In genomic region chr15:50024183-50024795, GRCh38 we compare ENCODE assay signal across 24 cellular contexts.
DNase-seq lines count a peak whose midpoint lies in the region; ATAC-seq and TF ChIP-seq lines count a peak whose summit lies in the region.
"Had no signal": no experiment of that assay in that cellular context is flagged by ENCODE, and none has a peak within 500 bp of the region (broad histone marks: within the 10 kb centered on the region; RNA-seq: fewer than 3 reads in every experiment).

No MANE protein-coding gene starts in this region.

- H3K79me2 ChIP-seq in GM23248 (ENCODE audit: insufficient read depth): no peaks in the 10 kb centered on the region

- H3K4me3 ChIP-seq in GM23248: no peak overlapping the region
- H3K4me3 ChIP-seq: colonic mucosa, HAP-1, K562, left ventricle myocardium inferior, mucosa of descending colon had no signal

- no peaks in the 10 kb centered on the region for H3F3A ChIP-seq in GM23248 (ENCODE audit: insufficient read depth)

- no peak for ATAC-seq in HG03354 (IDR thresholded peaks at IDR 0.05; ENCODE audit: poor library complexity, severe bottlenecking, unreplicated experiment)
- ATAC-seq: activated naive CD8-positive, alpha-beta T cell treated with anti-CD3 and anti-CD28 coated beads, Interleukin-2, amount 50 U/mL, for 24 hours; effector memory CD8-positive, alpha-beta T cell; heart right ventricle; K562; mucosa of descending colon had no signal

- no peaks in the 10 kb centered on the region for H3K4me1 ChIP-seq in GM23248 (ENCODE audit: insufficient read depth)
- H3K4me1 ChIP-seq: colonic mucosa, HAP-1 had no signal

- DNase-seq in AG09319 (ENCODE audit: extremely low read depth, low read depth): peak; percentile 22
- no peak for DNase-seq in GM23248
- peak; percentile 45 for DNase-seq in fibroblast of gingiva (ENCODE audit: low read depth)
- no peak for DNase-seq in mucosa of gallbladder (ENCODE audit: low spot score)
- no peak for DNase-seq in NCI-H1417 (lab: John Stamatoyannopoulos, UW)
- no peak for DNase-seq in SW 1271 (lab: John Stamatoyannopoulos, UW)
- DNase-seq: activated CD4-positive, alpha-beta memory T cell treated with anti-CD3 and anti-CD28 coated beads, Interleukin-2, amount 10 ng/mL, durations not matched to agents 7 days and 5 days; activated effector memory CD4-positive, alpha-beta T cell treated with anti-CD3 and anti-CD28 coated beads, Interleukin-2, amount 50 U/mL, for 16 hours; activated naive CD8-positive, alpha-beta T cell treated with anti-CD3 and anti-CD28 coated beads, Interleukin-2, amount 50 U/mL, for 24 hours; activated T-cell treated with anti-CD3 and anti-CD28 coated beads for 4 hours; CD4-positive, CD25-positive, alpha-beta regulatory T cell; colonic mucosa; effector memory CD8-positive, alpha-beta T cell; heart right ventricle; left ventricle myocardium inferior; mucosa of descending colon; NCI-H1694 treated with DMSO at 0.1 percent for 48 hours; NCI-H2171 treated with DMSO at 0.1 percent for 48 hours; NCI-H526 had no signal

- WGBS in GM23248 (ENCODE audit: low coverage in 1 of 2, low lambda C conversion rate in 2 of 2, missing lambda C conversion rate in 2 of 2), 2 experiments: 29 to 34% methylated on average over 6 of the region's 6 CpGs

- no peaks in the 10 kb centered on the region for H3K9me3 Mint-ChIP-seq in nephron
- H3K9me3 Mint-ChIP-seq: activated CD4-positive, alpha-beta memory T cell treated with anti-CD3 and anti-CD28 coated beads, Interleukin-2, amount 10 ng/mL, durations not matched to agents 7 days and 5 days; activated naive CD8-positive, alpha-beta T cell treated with anti-CD3 and anti-CD28 coated beads, Interleukin-2, amount 50 U/mL, for 24 hours; brain; effector memory CD8-positive, alpha-beta T cell had no signal

- no peaks in the 10 kb centered on the region for H4K20me1 ChIP-seq in GM23248 (ENCODE audit: insufficient read depth)

- H2AFZ ChIP-seq in GM23248: 0 out of 2 replicates have a peak overlapping the region, but pooled peaks have one; percentile 36

- peak overlapping the region; percentile 80 to 91 (median 91) for H3K27ac Mint-ChIP-seq in nephron
- H3K27ac Mint-ChIP-seq: activated CD4-positive, alpha-beta memory T cell treated with anti-CD3 and anti-CD28 coated beads, Interleukin-2, amount 10 ng/mL, durations not matched to agents 7 days and 5 days; activated naive CD8-positive, alpha-beta T cell treated with anti-CD3 and anti-CD28 coated beads, Interleukin-2, amount 50 U/mL, for 24 hours; CD4-positive, CD25-positive, alpha-beta regulatory T cell had no signal

- no peaks in the 10 kb centered on the region for H3K27me3 ChIP-seq in GM23248 (replicated peaks; ENCODE audit: insufficient read depth)
- H3K27me3 ChIP-seq: colonic mucosa, heart right ventricle had no signal

- no peak overlapping the region for H3K4me2 ChIP-seq in GM23248 (ENCODE audit: unreplicated experiment)

- TF ChIP-seq CTCF in AG09319 (IDR thresholded peaks at IDR 0.05; ENCODE audit: low read depth, low read length) (no peak), nephron (IDR thresholded peaks at IDR 0.05; ENCODE audit: unreplicated experiment in 3 of 3) (no peak)

- H3K36me3 ChIP-seq in GM23248 (ENCODE audit: low read depth): no peaks in the 10 kb centered on the region
- H3K36me3 ChIP-seq: colonic mucosa, HAP-1, left ventricle myocardium inferior had no signal

- peaks cover 31% of the 10 kb centered on the region for H3K4me1 Mint-ChIP-seq in nephron
- H3K4me1 Mint-ChIP-seq: activated naive CD8-positive, alpha-beta T cell treated with anti-CD3 and anti-CD28 coated beads, Interleukin-2, amount 50 U/mL, for 24 hours; CD4-positive, CD25-positive, alpha-beta regulatory T cell had no signal

- H3K9me3 ChIP-seq in GM23248 (ENCODE audit: low read depth): no peaks in the 10 kb centered on the region
- H3K9me3 ChIP-seq: colonic mucosa, HAP-1, heart right ventricle, left ventricle myocardium inferior, mucosa of descending colon had no signal

- no peak overlapping the region for H3K27ac ChIP-seq in GM23248
- H3K27ac ChIP-seq: colonic mucosa, heart right ventricle, left ventricle myocardium inferior had no signal

- H3K36me3 Mint-ChIP-seq in nephron (ENCODE audit: low read depth): no peaks in the 10 kb centered on the region
- H3K36me3 Mint-ChIP-seq: brain; CD4-positive, CD25-positive, alpha-beta regulatory T cell had no signal

- H3K27me3 Mint-ChIP-seq in nephron (ENCODE audit: low read depth): no peaks in the 10 kb centered on the region
- H3K27me3 Mint-ChIP-seq: brain had no signal

- in situ Hi-C loops in GM23248 (cut with MboI): loop anchor here (25.0 kb wide), 1 partner anchor 787 kb away; no protein-coding TSS in a partner anchor

- H3K4me3 Mint-ChIP-seq in nephron: peak overlapping the region in 1 of 3 experiments; percentile 53
- H3K4me3 Mint-ChIP-seq: activated CD4-positive, alpha-beta memory T cell treated with anti-CD3 and anti-CD28 coated beads, Interleukin-2, amount 10 ng/mL, durations not matched to agents 7 days and 5 days; activated naive CD8-positive, alpha-beta T cell treated with anti-CD3 and anti-CD28 coated beads, Interleukin-2, amount 50 U/mL, for 24 hours; CD4-positive, CD25-positive, alpha-beta regulatory T cell; effector memory CD8-positive, alpha-beta T cell had no signal

- H3K9me2 ChIP-seq in GM23248 (ENCODE audit: insufficient read depth): no peaks in the 10 kb centered on the region

- no peak overlapping the region for H3K9ac ChIP-seq in GM23248

Comparison
In these comparisons a context has a peak if more than half of its experiments do, and no peak if none do; other contexts are left out.
1. DNase-seq: peak in AG09319 (single experiment) and fibroblast of gingiva (single experiment); none in GM23248 (single experiment), mucosa of gallbladder (single experiment), NCI-H1417 (0 of 3) and SW 1271 (0 of 2).